ENCODE assay signal across 35 cellular contexts in the genomic region with DNA sequence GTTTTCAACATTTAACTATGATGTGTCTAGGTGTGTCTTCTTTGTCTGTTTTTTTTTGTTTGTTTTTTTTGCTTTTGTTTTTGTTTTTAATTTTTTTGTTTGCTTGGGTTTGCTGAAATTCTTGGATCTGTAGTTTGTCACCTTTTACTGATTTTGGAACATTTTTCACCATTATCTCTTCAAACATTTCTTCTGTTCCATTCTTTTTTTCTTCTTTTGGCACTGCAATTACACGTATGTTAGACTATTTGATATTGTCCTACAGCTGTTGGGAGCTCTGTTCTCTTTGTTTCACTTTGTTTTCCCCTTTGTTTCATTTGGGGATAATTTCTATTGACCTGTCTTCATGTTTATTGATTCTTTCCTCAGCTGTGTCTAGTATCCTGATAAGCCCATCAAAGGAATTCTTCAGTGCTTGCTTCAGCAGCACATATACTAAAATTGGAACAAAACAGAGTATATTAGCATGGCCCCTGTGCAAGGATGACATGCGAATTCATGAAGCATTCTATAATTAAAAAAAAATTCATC.
"Had no signal": no experiment of that assay in that cellular context is flagged by ENCODE, and none has a peak within 500 bp of the region (broad histone marks: within the 10 kb centered on the region; RNA-seq: fewer than 3 reads in every experiment).

No MANE protein-coding gene starts in this region.

- H3K4me3 ChIP-seq: MG63 had no signal

- DNase-seq: Karpas-422, Kasumi-1, MG63, MM.1S, MV-4-11, NCI-H1048, NCI-H1092, NCI-H1092 treated with DMSO at 0.1 percent for 48 hours, NCI-H1105, NCI-H1105 treated with DMSO at 0.1 percent for 48 hours, NCI-H1417, NCI-H1436, NCI-H1436 treated with DMSO at 0.1 percent for 48 hours, NCI-H146, NCI-H1694, NCI-H1694 treated with DMSO at 0.1 percent for 48 hours, NCI-H187, NCI-H187 treated with DMSO at 0.1 percent for 48 hours, NCI-H1930, NCI-H2029, NCI-H2029 treated with DMSO at 0.1 percent for 48 hours, NCI-H2081, NCI-H2081 treated with DMSO at 0.1 percent for 48 hours, NCI-H2107, NCI-H2171, NCI-H2171 treated with DMSO at 0.1 percent for 48 hours, NCI-H2227 treated with DMSO at 0.1 percent for 48 hours, NCI-H226, NCI-H345, NCI-H446, NCI-H446 treated with DMSO at 0.1 percent for 48 hours, NCI-H510A, NCI-H510A treated with DMSO at 0.1 percent for 48 hours, NCI-H524, NCI-H524 treated with DMSO at 0.1 percent for 48 hours had no signal

- H3K27me3 ChIP-seq: MG63 had no signal

- H3K36me3 ChIP-seq: MG63 had no signal

- H3K9me3 ChIP-seq: MG63 had no signal
